Comparison of ENCODE assay signal across 26 cellular contexts in genomic region chr5:87185838-87186237, GRCh38.
A peak's percentile ranks its signal among the peaks of the same experiment; 100 is the strongest.
DNase-seq lines count a peak whose midpoint lies in the region; ATAC-seq, FAIRE-seq and TF ChIP-seq lines count a peak whose summit lies in the region.
"Had no signal": no experiment of that assay in that cellular context is flagged by ENCODE, and none has a peak within 500 bp of the region (broad histone marks: within the 10 kb centered on the region; RNA-seq: fewer than 3 reads in every experiment).

No MANE protein-coding gene starts in this region.

- H3K27ac ChIP-seq in MM.1S (ENCODE audit: low read length) (peak overlapping the region; percentile 51; the same call in 1 of the 2 replicates), endothelial cell of umbilical vein (ENCODE audit: insufficient read depth, low read depth, low read length) (no peak overlapping the region), osteoblast (ENCODE audit: low read depth, low read length) (no peak overlapping the region), colonic mucosa (no peak overlapping the region)
- H3K27ac ChIP-seq: gastroesophageal sphincter, ovary, skin epidermis, upper lobe of right lung had no signal

- H3K4me3 ChIP-seq in MM.1S (ENCODE audit: low read length) (no peak overlapping the region), endothelial cell of umbilical vein (replicated peaks in 1 of 3; ENCODE audit: insufficient read depth in 1 of 3, low read depth in 1 of 3, low read length in 3 of 3) (no peak overlapping the region), osteoblast (ENCODE audit: insufficient read depth, low read length) (no peak overlapping the region), colonic mucosa (no peak overlapping the region)
- H3K4me3 ChIP-seq: gastroesophageal sphincter, lung, ovary, skin epidermis, upper lobe of right lung had no signal

- no peak for ATAC-seq in HG03469 (IDR thresholded peaks at IDR 0.05; ENCODE audit: unreplicated experiment)
- ATAC-seq: activated T-cell treated with anti-CD3 and anti-CD28 coated beads, Interleukin-2, amount 50 U/mL, for 4 hours; gastroesophageal sphincter; natural killer cell treated with Interleukin-12 subunit alpha and Interleukin-12 subunit beta and Interleukin-15 and Interleukin-18, amount 100 ng/mL, for 72 hours; Panc1; upper lobe of right lung had no signal

- H3K4me1 ChIP-seq in MM.1S (ENCODE audit: low read length), result peaks cover 27% of the 10 kb centered on the region
- no peaks in the 10 kb centered on the region for H3K4me1 ChIP-seq in endothelial cell of umbilical vein (ENCODE audit: control insufficient read depth, extremely low read depth, insufficient read depth, low read length)
- H3K4me1 ChIP-seq in osteoblast (ENCODE audit: insufficient read depth, low read length), result no peaks in the 10 kb centered on the region
- no peaks in the 10 kb centered on the region for H3K4me1 ChIP-seq in colonic mucosa
- H3K4me1 ChIP-seq: gastroesophageal sphincter, upper lobe of right lung had no signal

- H3K27me3 ChIP-seq in MM.1S (replicated peaks; ENCODE audit: insufficient read depth, low read length), result no peaks in the 10 kb centered on the region
- no peaks in the 10 kb centered on the region for H3K27me3 ChIP-seq in endothelial cell of umbilical vein (ENCODE audit: control insufficient read depth in 2 of 2, insufficient read depth in 2 of 2, low read length in 2 of 2)
- no peaks in the 10 kb centered on the region for H3K27me3 ChIP-seq in osteoblast (ENCODE audit: insufficient read depth, low read length)
- no peaks in the 10 kb centered on the region for H3K27me3 ChIP-seq in colonic mucosa
- H3K27me3 ChIP-seq: gastroesophageal sphincter, ovary, upper lobe of right lung had no signal

- H3K9me3 ChIP-seq in MM.1S (replicated peaks; ENCODE audit: insufficient read depth, low read length) (no peaks in the 10 kb centered on the region), endothelial cell of umbilical vein (replicated peaks; ENCODE audit: control insufficient read depth, insufficient read depth, low read length) (no peaks in the 10 kb centered on the region), osteoblast (ENCODE audit: low read depth, low read length) (no peaks in the 10 kb centered on the region), colonic mucosa (no peaks in the 10 kb centered on the region)
- H3K9me3 ChIP-seq: gastroesophageal sphincter, ovary, upper lobe of right lung had no signal

- no peaks in the 10 kb centered on the region for H3K9me2 ChIP-seq in MM.1S (replicated peaks; ENCODE audit: insufficient read depth, low read length)

- intact Hi-C loops in endothelial cell of umbilical vein (cut with micrococcal nuclease) (no loop called here), colonic mucosa (cut with DNase I) (no loop called here)

- H3K9ac ChIP-seq in MM.1S (ENCODE audit: low read length) (no peak overlapping the region), endothelial cell of umbilical vein (replicated peaks; ENCODE audit: extremely low read depth, insufficient read depth, low read length) (no peak overlapping the region), colonic mucosa (ENCODE audit: low read depth in 2 of 2, low read length in 2 of 2) (no peak overlapping the region)

- H2AFZ ChIP-seq in MM.1S (ENCODE audit: low read length), result peak overlapping the region; percentile 10; the same call in 1 of the 2 replicates
- H2AFZ ChIP-seq in endothelial cell of umbilical vein (ENCODE audit: low read depth, low read length), result no peak overlapping the region
- H2AFZ ChIP-seq in osteoblast (ENCODE audit: low read length), result peak overlapping the region; percentile 24

- no TSS peak for BruUV-seq in endothelial cell of umbilical vein (replicated peaks; lab: Mats Ljungman, UMichigan)

- CTCF ChIA-PET in endothelial cell of umbilical vein (lab: Charles Lee), result interaction anchor here (0.5 kb wide), 1 partner anchor 106 kb away, joined by 4 read pairs; no protein-coding TSS in a partner anchor

- peaks cover 13% of the 10 kb centered on the region for H3F3A ChIP-seq in MM.1S (ENCODE audit: insufficient read depth, low read length)

- H3K9me1 ChIP-seq in endothelial cell of umbilical vein (replicated peaks; ENCODE audit: control insufficient read depth, extremely low read depth, insufficient read depth, low read length), result no peaks in the 10 kb centered on the region

- dilution Hi-C loops in endothelial cell of umbilical vein (cut with MboI; ENCODE audit: extremely low pct_ligation_motif_present, low sequenced_read_pairs), result no loop called here

- no peak for TF ChIP-seq POLR2A in endothelial cell of umbilical vein (IDR thresholded peaks at IDR 0.05; ENCODE audit: low read depth, low read length)

- TF ChIP-seq CTCF in MM.1S (IDR thresholded peaks at IDR 0.05; ENCODE audit: low read length) (no peak), endothelial cell of umbilical vein (IDR thresholded peaks at IDR 0.05; ENCODE audit: extremely low read depth in 1 of 2, insufficient read depth in 1 of 2, low read depth in 1 of 2, low read length in 2 of 2) (no peak), osteoblast (IDR thresholded peaks at IDR 0.05; ENCODE audit: extremely low read depth, low read depth, low read length) (no peak), colonic mucosa (IDR thresholded peaks at IDR 0.05) (no peak)

- H4K20me1 ChIP-seq in MM.1S (ENCODE audit: insufficient read depth, low read length) (no peaks in the 10 kb centered on the region), endothelial cell of umbilical vein (replicated peaks; ENCODE audit: control insufficient read depth, extremely low read depth, insufficient read depth, low read length) (no peaks in the 10 kb centered on the region), osteoblast (ENCODE audit: insufficient read depth, low read length) (no peaks in the 10 kb centered on the region)

- peak; percentile 6 for DNase-seq in NCI-H748 (lab: John Stamatoyannopoulos, UW; ENCODE audit: unreplicated experiment)
- DNase-seq in NCI-H748 treated with DMSO at 0.1 percent for 48 hours (lab: John Stamatoyannopoulos, UW), result no peak
- peak; percentile 68 for DNase-seq in MM.1S
- DNase-seq in endothelial cell of umbilical vein (ENCODE audit: low read depth, low spot score), result no peak
- DNase-seq in osteoblast (ENCODE audit: insufficient read length, low spot score, missing footprints), result no peak
- no peak for DNase-seq in colonic mucosa
- DNase-seq in COLO668 (lab: John Stamatoyannopoulos, UW; ENCODE audit: unreplicated experiment), result no peak
- DNase-seq: activated CD4-positive, alpha-beta T cell treated with anti-CD3 and anti-CD28 coated beads, Interleukin-2, amount 10 ng/mL, durations not matched to agents 7 days and 5 days; activated T-cell treated with anti-CD3 and anti-CD28 coated beads, Interleukin-2, amount 50 U/mL, for 4 hours; DMS79 treated with DMSO at 0.1 percent for 48 hours; endodermal cell; GF-D8; NCI-H1417 treated with DMSO at 0.1 percent for 48 hours; NCI-H2081; NCI-H226; NCI-H526 treated with DMSO at 0.1 percent for 48 hours; ovary; stimulated activated naive CD4-positive, alpha-beta T cell treated with Interleukin-2 at 50 U/mL for 16 hours; T1000; upper lobe of right lung had no signal

- FAIRE-seq in endothelial cell of umbilical vein (lab: Jason Lieb, UNC), result peak; percentile 55

- peak overlapping the region; percentile 26; the same call in 1 of the 2 replicates for H3K4me2 ChIP-seq in MM.1S (ENCODE audit: low read depth, low read length)
- H3K4me2 ChIP-seq in endothelial cell of umbilical vein (ENCODE audit: insufficient read depth, low read length), result no peak overlapping the region
- no peak overlapping the region for H3K4me2 ChIP-seq in osteoblast (ENCODE audit: insufficient read depth, low read length)

- H3K79me2 ChIP-seq in MM.1S (ENCODE audit: low read length) (no peaks in the 10 kb centered on the region), endothelial cell of umbilical vein (ENCODE audit: control insufficient read depth, insufficient read depth, low read length) (no peaks in the 10 kb centered on the region), osteoblast (ENCODE audit: insufficient read depth, low read length) (no peaks in the 10 kb centered on the region)

- H3K36me3 ChIP-seq in MM.1S (replicated peaks; ENCODE audit: insufficient read depth, low read length) (no peaks in the 10 kb centered on the region), endothelial cell of umbilical vein (ENCODE audit: control insufficient read depth in 2 of 2, extremely low read depth in 1 of 2, insufficient read depth in 2 of 2, low read length in 2 of 2) (no peaks in the 10 kb centered on the region), osteoblast (ENCODE audit: insufficient read depth, low read length) (no peaks in the 10 kb centered on the region), colonic mucosa (no peaks in the 10 kb centered on the region)
- H3K36me3 ChIP-seq: gastroesophageal sphincter, ovary, upper lobe of right lung had no signal

- POLR2A ChIA-PET in endothelial cell of umbilical vein (lab: Charles Lee), result no interaction called here

TF ChIP-seq in endothelial cell of umbilical vein, 7 proteins besides CTCF, POLR2A, EP300 and RAD21:
- TF ChIP-seq GATA2 (IDR thresholded peaks at IDR 0.05; ENCODE audit: insufficient read depth, insufficient read length, low read depth, low read length) (no peak), MAX (IDR thresholded peaks at IDR 0.05; ENCODE audit: insufficient read depth, insufficient read length) (no peak), POLR2AphosphoS5 (IDR thresholded peaks at IDR 0.05; ENCODE audit: insufficient read depth, low read depth, low read length) (no peak), JUN (IDR thresholded peaks at IDR 0.05; ENCODE audit: borderline replicate concordance, insufficient read depth, insufficient read length, low read depth) (no peak), MYC (IDR thresholded peaks at IDR 0.05; ENCODE audit: low read depth, low read length) (no peak), EZH2 (IDR thresholded peaks at IDR 0.05; ENCODE audit: borderline replicate concordance, low read depth, low read length, severe bottlenecking) (no peak), FOS (IDR thresholded peaks at IDR 0.05; ENCODE audit: borderline replicate concordance, insufficient read depth, low read length) (no peak)

Comparison
In these comparisons a context has a peak if more than half of its experiments do, and no peak if none do; other contexts are left out.
1. DNase-seq: peak in NCI-H748 (single experiment) and MM.1S (single experiment); none in NCI-H748 treated with DMSO at 0.1 percent for 48 hours (single experiment), endothelial cell of umbilical vein (single experiment), osteoblast (single experiment), colonic mucosa (single experiment) and COLO668 (single experiment).